ENCODE assay signal across 8 cellular contexts in the genomic region with DNA sequence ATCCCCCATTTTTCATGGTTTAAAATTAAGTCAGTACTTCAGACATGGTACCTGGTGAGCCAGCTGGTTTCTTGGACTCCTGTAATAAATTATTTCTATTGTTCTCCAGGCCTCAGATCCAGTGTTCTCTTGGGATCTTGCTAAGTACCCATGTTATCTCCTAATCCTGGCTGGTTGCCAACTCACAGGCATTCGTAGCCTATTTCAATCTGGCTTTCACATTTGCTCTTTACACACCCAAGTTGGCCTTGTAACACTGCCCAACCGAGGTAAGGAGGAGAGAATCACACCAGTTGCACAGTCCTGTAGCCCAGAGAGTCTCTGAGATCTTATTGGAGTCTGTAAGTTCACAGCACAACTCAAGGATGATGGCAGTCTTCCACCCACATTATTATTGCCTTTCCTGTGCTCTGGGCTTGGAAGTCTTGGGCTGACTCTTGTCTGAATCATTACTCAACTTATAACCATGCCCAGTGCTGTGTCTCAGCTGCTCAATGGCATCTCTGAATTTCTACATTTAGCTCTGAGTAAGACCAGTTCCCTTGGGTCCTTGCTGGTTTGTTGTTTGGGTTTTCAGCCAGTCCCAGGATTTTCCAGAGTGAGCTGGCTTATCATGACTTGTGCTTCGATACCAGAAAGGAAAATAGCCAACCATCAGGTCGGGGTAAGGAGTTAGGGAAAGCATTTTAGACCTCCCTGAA.
A peak's percentile ranks its signal among the peaks of the same experiment; 100 is the strongest.
DNase-seq lines count a peak whose midpoint lies in the region; ATAC-seq and TF ChIP-seq lines count a peak whose summit lies in the region.

No MANE protein-coding gene starts in this region.

- H3K9me3 Mint-ChIP-seq in GM23338, result 0 out of 3 replicates have a peak, but pooled peaks cover 7% of the 10 kb centered on the region

- H3K4me3 Mint-ChIP-seq in GM23338, result no peak overlapping the region

- H3K4me2 ChIP-seq in GM23338, result no peak overlapping the region

- peak overlapping the region; percentile 33 for H2AFZ ChIP-seq in GM23338

- ATAC-seq in GM23338, result no peak
- no peak for ATAC-seq in GM19328 (IDR thresholded peaks at IDR 0.05; ENCODE audit: unreplicated experiment)
- ATAC-seq in GM19455 (IDR thresholded peaks at IDR 0.05; ENCODE audit: unreplicated experiment), result no peak

- H3K79me2 ChIP-seq in GM23338 (replicated peaks; ENCODE audit: insufficient read depth), result no peaks in the 10 kb centered on the region

- H3F3A ChIP-seq in GM23338 (replicated peaks; ENCODE audit: low read depth), result no peaks in the 10 kb centered on the region

- no peaks in the 10 kb centered on the region for H3K27me3 ChIP-seq in GM23338 (ENCODE audit: insufficient read depth)
- no peaks in the 10 kb centered on the region for H3K27me3 ChIP-seq in Peyer's patch

- no peak for DNase-seq in GM23338 (ENCODE audit: low spot score)
- peak; percentile 78 for DNase-seq in NCI-H345 (lab: John Stamatoyannopoulos, UW)
- peak; percentile 61 for DNase-seq in epithelial cell of proximal tubule (ENCODE audit: low read depth)
- DNase-seq in retina, result peak; percentile 6
- DNase-seq in Peyer's patch, result no peak
- DNase-seq in NK-92 treated with Interleukin-12 subunit alpha and Interleukin-12 subunit beta, amount 100 ng/mL, for 24 hours (lab: John Stamatoyannopoulos, UW), result no peak

- peaks cover 2% of the 10 kb centered on the region; the same call in 1 of the 3 replicates for H3K4me1 Mint-ChIP-seq in GM23338

- H3K36me3 Mint-ChIP-seq in GM23338 (ENCODE audit: low read depth), result no peaks in the 10 kb centered on the region

- no peak for TF ChIP-seq CTCF in GM23338 (conservative IDR thresholded peaks at IDR 0.05; ENCODE audit: low read depth in 2 of 2)
- no peak for TF ChIP-seq CTCF in epithelial cell of proximal tubule (conservative IDR thresholded peaks at IDR 0.05; ENCODE audit: low read depth, low read length)
- TF ChIP-seq CTCF in Peyer's patch (IDR thresholded peaks at IDR 0.05), result no peak

- H3K27ac ChIP-seq in GM23338 (ENCODE audit: low read depth) (no peak overlapping the region), Peyer's patch (no peak overlapping the region)

- no peaks in the 10 kb centered on the region for H3K27me3 Mint-ChIP-seq in GM23338 (ENCODE audit: insufficient read depth, low read depth, poor library complexity)

- no peaks in the 10 kb centered on the region for H3K36me3 ChIP-seq in GM23338 (ENCODE audit: insufficient read depth)
- no peaks in the 10 kb centered on the region for H3K36me3 ChIP-seq in Peyer's patch

- no peaks in the 10 kb centered on the region for H3K9me2 ChIP-seq in GM23338 (ENCODE audit: insufficient read depth)

- H4K20me1 ChIP-seq in GM23338 (replicated peaks; ENCODE audit: insufficient read depth), result no peaks in the 10 kb centered on the region

- H3K4me3 ChIP-seq in GM23338 (no peak overlapping the region), epithelial cell of proximal tubule (ENCODE audit: low read depth, low read length) (no peak overlapping the region), Peyer's patch (no peak overlapping the region)

- 0 out of 2 replicates have a peak overlapping the region, but pooled peaks have one; percentile 15 for H3K27ac Mint-ChIP-seq in GM23338

- no peaks in the 10 kb centered on the region for H3K4me1 ChIP-seq in GM23338 (ENCODE audit: insufficient read depth)
- no peaks in the 10 kb centered on the region for H3K4me1 ChIP-seq in Peyer's patch

- TF ChIP-seq POLR2A in Peyer's patch (IDR thresholded peaks at IDR 0.05), result no peak

- no peaks in the 10 kb centered on the region for H3K9me3 ChIP-seq in Peyer's patch

TF ChIP-seq in GM23338, 12 proteins besides CTCF, POLR2A, EP300 and RAD21:
- TF ChIP-seq, protein P1, sequence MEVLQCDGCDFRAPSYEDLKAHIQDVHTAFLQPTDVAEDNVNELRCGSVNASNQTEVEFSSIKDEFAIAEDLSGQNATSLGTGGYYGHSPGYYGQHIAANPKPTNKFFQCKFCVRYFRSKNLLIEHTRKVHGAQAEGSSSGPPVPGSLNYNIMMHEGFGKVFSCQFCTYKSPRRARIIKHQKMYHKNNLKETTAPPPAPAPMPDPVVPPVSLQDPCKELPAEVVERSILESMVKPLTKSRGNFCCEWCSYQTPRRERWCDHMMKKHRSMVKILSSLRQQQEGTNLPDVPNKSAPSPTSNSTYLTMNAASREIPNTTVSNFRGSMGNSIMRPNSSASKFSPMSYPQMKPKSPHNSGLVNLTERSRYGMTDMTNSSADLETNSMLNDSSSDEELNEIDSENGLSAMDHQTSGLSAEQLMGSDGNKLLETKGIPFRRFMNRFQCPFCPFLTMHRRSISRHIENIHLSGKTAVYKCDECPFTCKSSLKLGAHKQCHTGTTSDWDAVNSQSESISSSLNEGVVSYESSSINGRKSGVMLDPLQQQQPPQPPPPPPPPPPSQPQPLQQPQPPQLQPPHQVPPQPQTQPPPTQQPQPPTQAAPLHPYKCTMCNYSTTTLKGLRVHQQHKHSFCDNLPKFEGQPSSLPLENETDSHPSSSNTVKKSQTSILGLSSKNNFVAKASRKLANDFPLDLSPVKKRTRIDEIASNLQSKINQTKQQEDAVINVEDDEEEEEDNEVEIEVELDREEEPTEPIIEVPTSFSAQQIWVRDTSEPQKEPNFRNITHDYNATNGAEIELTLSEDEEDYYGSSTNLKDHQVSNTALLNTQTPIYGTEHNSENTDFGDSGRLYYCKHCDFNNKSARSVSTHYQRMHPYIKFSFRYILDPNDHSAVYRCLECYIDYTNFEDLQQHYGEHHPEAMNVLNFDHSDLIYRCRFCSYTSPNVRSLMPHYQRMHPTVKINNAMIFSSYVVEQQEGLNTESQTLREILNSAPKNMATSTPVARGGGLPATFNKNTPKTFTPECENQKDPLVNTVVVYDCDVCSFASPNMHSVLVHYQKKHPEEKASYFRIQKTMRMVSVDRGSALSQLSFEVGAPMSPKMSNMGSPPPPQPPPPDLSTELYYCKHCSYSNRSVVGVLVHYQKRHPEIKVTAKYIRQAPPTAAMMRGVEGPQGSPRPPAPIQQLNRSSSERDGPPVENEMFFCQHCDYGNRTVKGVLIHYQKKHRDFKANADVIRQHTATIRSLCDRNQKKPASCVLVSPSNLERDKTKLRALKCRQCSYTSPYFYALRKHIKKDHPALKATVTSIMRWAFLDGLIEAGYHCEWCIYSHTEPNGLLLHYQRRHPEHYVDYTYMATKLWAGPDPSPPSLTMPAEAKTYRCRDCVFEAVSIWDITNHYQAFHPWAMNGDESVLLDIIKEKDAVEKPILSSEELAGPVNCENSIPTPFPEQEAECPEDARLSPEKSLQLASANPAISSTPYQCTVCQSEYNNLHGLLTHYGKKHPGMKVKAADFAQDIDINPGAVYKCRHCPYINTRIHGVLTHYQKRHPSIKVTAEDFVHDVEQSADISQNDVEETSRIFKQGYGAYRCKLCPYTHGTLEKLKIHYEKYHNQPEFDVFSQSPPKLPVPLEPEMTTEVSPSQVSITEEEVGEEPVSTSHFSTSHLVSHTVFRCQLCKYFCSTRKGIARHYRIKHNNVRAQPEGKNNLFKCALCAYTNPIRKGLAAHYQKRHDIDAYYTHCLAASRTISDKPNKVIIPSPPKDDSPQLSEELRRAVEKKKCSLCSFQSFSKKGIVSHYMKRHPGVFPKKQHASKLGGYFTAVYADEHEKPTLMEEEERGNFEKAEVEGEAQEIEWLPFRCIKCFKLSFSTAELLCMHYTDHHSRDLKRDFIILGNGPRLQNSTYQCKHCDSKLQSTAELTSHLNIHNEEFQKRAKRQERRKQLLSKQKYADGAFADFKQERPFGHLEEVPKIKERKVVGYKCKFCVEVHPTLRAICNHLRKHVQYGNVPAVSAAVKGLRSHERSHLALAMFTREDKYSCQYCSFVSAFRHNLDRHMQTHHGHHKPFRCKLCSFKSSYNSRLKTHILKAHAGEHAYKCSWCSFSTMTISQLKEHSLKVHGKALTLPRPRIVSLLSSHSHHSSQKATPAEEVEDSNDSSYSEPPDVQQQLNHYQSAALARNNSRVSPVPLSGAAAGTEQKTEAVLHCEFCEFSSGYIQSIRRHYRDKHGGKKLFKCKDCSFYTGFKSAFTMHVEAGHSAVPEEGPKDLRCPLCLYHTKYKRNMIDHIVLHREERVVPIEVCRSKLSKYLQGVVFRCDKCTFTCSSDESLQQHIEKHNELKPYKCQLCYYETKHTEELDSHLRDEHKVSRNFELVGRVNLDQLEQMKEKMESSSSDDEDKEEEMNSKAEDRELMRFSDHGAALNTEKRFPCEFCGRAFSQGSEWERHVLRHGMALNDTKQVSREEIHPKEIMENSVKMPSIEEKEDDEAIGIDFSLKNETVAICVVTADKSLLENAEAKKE (CRISPR knock-in tag; IDR thresholded peaks at IDR 0.05), result no peak
- no peak for TF ChIP-seq ZNF331 (CRISPR knock-in tag; IDR thresholded peaks at IDR 0.05; ENCODE audit: low read depth)

Comparison
In these comparisons a context has a peak if more than half of its experiments do, and no peak if none do; other contexts are left out.
1. DNase-seq: peak in NCI-H345 (single experiment), epithelial cell of proximal tubule (single experiment) and retina (single experiment); none in GM23338 (single experiment), Peyer's patch (0 of 3) and NK-92 treated with Interleukin-12 subunit alpha and Interleukin-12 subunit beta, amount 100 ng/mL, for 24 hours (single experiment).